In genomic region chr1:36187800-36188593, GRCh38 we compare ENCODE assay signal across 8 cellular contexts. TPM values are rescaled to one million over a fixed set of nuclear protein-coding genes. Genes with fewer than 3 reads are reported as not detected.
A peak's percentile ranks its signal among the peaks of the same experiment; 100 is the strongest.
DNase-seq lines count a peak whose midpoint lies in the region; ATAC-seq and TF ChIP-seq lines count a peak whose summit lies in the region.

No MANE protein-coding gene starts in this region.

- H3K4me3 ChIP-seq in AG09309 (ENCODE audit: control insufficient read depth, low read depth, low read length) (no peak overlapping the region), RWPE2 (ENCODE audit: severe bottlenecking) (no peak overlapping the region)

- DNase-seq in AG09309 (ENCODE audit: low read depth) (peak; percentile 74), LHCN-M2 (ENCODE audit: low read depth) (peak; percentile 92), RWPE2 (ENCODE audit: low spot score) (peak; percentile 86), fibroblast of the conjunctiva (ENCODE audit: low read depth) (peak; percentile 88), nephron progenitor cell (peak; percentile 73)
- peak; percentile 71 for DNase-seq in activated effector memory CD4-positive, alpha-beta T cell treated with Interleukin-2 at 50 U/mL for 16 hours
- peak; percentile 69 for DNase-seq in stimulated activated naive CD4-positive, alpha-beta T cell treated with Interleukin-2 at 50 U/mL for 16 hours (lab: John Stamatoyannopoulos, UW)

- H3K4me1 Mint-ChIP-seq in nephron progenitor cell: peaks cover 21% of the 10 kb centered on the region

- peaks cover 12% of the 10 kb centered on the region for H3K27me3 Mint-ChIP-seq in nephron progenitor cell (ENCODE audit: low read depth, poor library complexity)

- no peaks in the 10 kb centered on the region for H3K27me3 ChIP-seq in RWPE2 (ENCODE audit: insufficient read depth, poor library complexity, severe bottlenecking)

- ATAC-seq in GM19324 (IDR thresholded peaks at IDR 0.05; ENCODE audit: low FRiP score, unreplicated experiment) (peak; percentile 62), RWPE2 (ENCODE audit: low read depth) (peak; percentile 87)

- H3K4me1 ChIP-seq in RWPE2 (ENCODE audit: insufficient read depth, poor library complexity, severe bottlenecking): peaks cover 5% of the 10 kb centered on the region

- peak overlapping the region; percentile 97 for H3K27ac Mint-ChIP-seq in nephron progenitor cell

- no peaks in the 10 kb centered on the region for H3K9me3 ChIP-seq in RWPE2 (ENCODE audit: severe bottlenecking)

- H3K36me3 Mint-ChIP-seq in nephron progenitor cell (ENCODE audit: low read depth): peaks cover 11% of the 10 kb centered on the region

- peak; percentile 90 for TF ChIP-seq CTCF in AG09309 (IDR thresholded peaks at IDR 0.05; ENCODE audit: control insufficient read depth, insufficient read depth, low read depth, low read length, missing control alignments)
- peak; percentile 93 for TF ChIP-seq CTCF in RWPE2 (IDR thresholded peaks at IDR 0.05; ENCODE audit: poor library complexity, severe bottlenecking)
- peak; percentile 67 for TF ChIP-seq CTCF in nephron progenitor cell (IDR thresholded peaks at IDR 0.05)

- H3K27ac ChIP-seq in RWPE2 (ENCODE audit: poor library complexity, severe bottlenecking): peak overlapping the region; percentile 70

- no peaks in the 10 kb centered on the region for H3K36me3 ChIP-seq in RWPE2 (ENCODE audit: low read depth)

- H3K4me3 Mint-ChIP-seq in nephron progenitor cell: peak overlapping the region; percentile 2

- H3K9me3 Mint-ChIP-seq in nephron progenitor cell: no peaks in the 10 kb centered on the region

RNA-seq across cellular contexts. Expression of gene MAP7D1, which starts 32.0 kb away (rescaled TPM):
- total RNA-seq in LHCN-M2 (2014; rRNA removed): 252 and 271 TPM in 2 replicates
- 146 TPM for polyA plus RNA-seq in LHCN-M2 (2012)

RNA-seq across cellular contexts. Expression of gene THRAP3, which starts 36.2 kb away (rescaled TPM):
- 71.0 and 87.7 TPM in 2 replicates for total RNA-seq in LHCN-M2 (2014; rRNA removed)
- polyA plus RNA-seq in LHCN-M2 (2012): 41.5 TPM

RNA-seq across cellular contexts. Expression of gene TRAPPC3, which starts 38.7 kb away (rescaled TPM):
- 129 and 134 TPM in 2 replicates for total RNA-seq in LHCN-M2 (2014; rRNA removed)
- 125 TPM for polyA plus RNA-seq in LHCN-M2 (2012)
